Comparison of ENCODE assay signal across 32 cellular contexts in the genomic region with DNA sequence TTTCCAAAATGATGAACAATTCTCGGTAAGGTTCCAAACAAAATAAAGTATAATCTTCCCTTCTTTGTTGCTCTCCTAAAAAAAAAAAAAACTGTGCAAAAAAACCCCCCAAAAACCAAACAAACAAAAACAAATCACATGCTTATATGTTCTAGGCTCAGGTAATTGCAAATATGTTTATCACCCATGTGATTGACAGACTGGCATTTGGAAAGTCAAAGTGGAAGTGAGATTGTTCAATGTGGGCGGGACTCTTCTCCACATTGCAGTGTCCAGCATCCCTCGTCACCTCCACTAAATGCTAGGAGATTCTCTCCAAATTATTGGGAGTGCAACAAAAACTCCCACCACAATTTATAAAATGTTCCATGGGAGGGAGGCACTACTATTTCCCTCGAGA. TPM values are rescaled to one million over a fixed set of nuclear protein-coding genes. Genes with fewer than 3 reads are reported as not detected.
"Had no signal": no experiment of that assay in that cellular context is flagged by ENCODE, and none has a peak within 500 bp of the region (broad histone marks: within the 10 kb centered on the region; RNA-seq: fewer than 3 reads in every experiment).

No MANE protein-coding gene starts in this region.

- H3K27ac Mint-ChIP-seq: dendritic cell treated with granulocyte-macrophage colony-stimulating factor and Interleukin-4, amounts not matched to agents 40 ng/mL and 50 ng/mL, for 4 days; effector memory CD8-positive, alpha-beta T cell; endodermal cell; mesothelial cell of epicardium; naive B cell had no signal

- H3K36me3 Mint-ChIP-seq: mesothelial cell of epicardium, naive B cell had no signal

- H3K9me3 Mint-ChIP-seq: dendritic cell treated with granulocyte-macrophage colony-stimulating factor and Interleukin-4, amounts not matched to agents 40 ng/mL and 50 ng/mL, for 4 days; effector memory CD8-positive, alpha-beta T cell had no signal

- FAIRE-seq: endometrium, islet of Langerhans, keratinocyte had no signal

- H3K4me1 Mint-ChIP-seq: endodermal cell, mesothelial cell of epicardium had no signal

- ATAC-seq: effector memory CD8-positive, alpha-beta T cell; esophagus mucosa; gastrocnemius medialis; heart right ventricle; left cardiac atrium; left lung; left ventricle myocardium superior; lower lobe of right lung; mucosa of descending colon had no signal

- DNase-seq: colonic mucosa; cortex of kidney; effector CD8-positive, alpha-beta T cell; effector memory CD8-positive, alpha-beta T cell; endodermal cell; erythroblast; esophagus squamous epithelium; foreskin fibroblast; foreskin melanocyte; gastrocnemius medialis; glutamatergic neuron; head of caudate nucleus; heart right ventricle; hippocampal formation; left cardiac atrium; left lung; left ventricle myocardium superior; lower lobe of right lung; mesenchymal stem cell; mucosa of descending colon; naive B cell had no signal

- H3K27ac ChIP-seq: colonic mucosa, epithelial cell of prostate, esophagus squamous epithelium, gastrocnemius medialis, heart right ventricle, left lung, lower lobe of right lung had no signal

- H3K9me3 ChIP-seq: colonic mucosa, esophagus squamous epithelium, gastrocnemius medialis, heart right ventricle, lower lobe of right lung, mucosa of descending colon had no signal

- H3K4me3 Mint-ChIP-seq: dendritic cell treated with granulocyte-macrophage colony-stimulating factor and Interleukin-4, amounts not matched to agents 40 ng/mL and 50 ng/mL, for 4 days; effector memory CD8-positive, alpha-beta T cell; endodermal cell; mesothelial cell of epicardium; naive B cell had no signal

- H3K4me1 ChIP-seq: colonic mucosa, esophagus squamous epithelium, gastrocnemius medialis, heart right ventricle, left lung, lower lobe of right lung had no signal

- H3K4me3 ChIP-seq: colonic mucosa, esophagus squamous epithelium, gastrocnemius medialis, heart right ventricle, left lung, lower lobe of right lung, mucosa of descending colon had no signal

- H3K36me3 ChIP-seq: colonic mucosa, esophagus squamous epithelium, gastrocnemius medialis, heart right ventricle, left lung, lower lobe of right lung had no signal

- H3K27me3 ChIP-seq: colonic mucosa, gastrocnemius medialis, left lung had no signal

RNA-seq across cellular contexts. Expression of gene CACNA1D, which starts 57.6 kb away (rescaled TPM):
- total RNA-seq: dermis microvascular lymphatic vessel endothelial cell, glomerular endothelial cell, lung microvascular endothelial cell, myocyte had no signal
